In the genomic region with DNA sequence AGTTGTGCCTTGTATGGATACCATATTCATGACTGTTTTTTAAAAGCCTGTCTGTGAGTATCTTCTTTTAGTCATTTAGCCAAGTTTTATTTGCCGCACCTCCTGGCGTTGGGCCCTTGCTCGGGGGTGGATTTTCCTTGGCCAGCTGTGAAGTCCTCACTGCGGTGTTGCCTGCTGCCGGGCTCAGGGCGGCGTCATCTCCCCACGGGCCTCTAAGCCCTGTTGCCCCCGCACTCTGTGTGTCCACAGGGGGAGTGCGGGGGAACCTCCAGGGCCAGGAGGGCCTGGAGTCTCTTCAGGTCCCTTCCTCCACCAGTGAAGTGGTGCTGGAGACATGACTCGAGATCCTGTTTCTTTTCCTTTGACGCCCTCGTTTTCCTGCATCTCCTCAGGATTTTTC, we compare ENCODE assay signal across 10 cellular contexts.
DNase-seq lines count a peak whose midpoint lies in the region; ATAC-seq and TF ChIP-seq lines count a peak whose summit lies in the region.
"Had no signal": no experiment of that assay in that cellular context is flagged by ENCODE, and none has a peak within 500 bp of the region (broad histone marks: within the 10 kb centered on the region; RNA-seq: fewer than 3 reads in every experiment).

No MANE protein-coding gene starts in this region.

- no peak for TF ChIP-seq POLR2A in spleen (IDR thresholded peaks at IDR 0.05)

- H3K4me1 ChIP-seq in HEK293 (ENCODE audit: control insufficient read depth, insufficient read depth, low read length), result no peaks in the 10 kb centered on the region
- H3K4me1 ChIP-seq in spleen, result no peaks in the 10 kb centered on the region

- no peaks in the 10 kb centered on the region for H3K9me3 ChIP-seq in HEK293 (ENCODE audit: control insufficient read depth, insufficient read depth, low read depth, low read length)
- H3K9me3 ChIP-seq in spleen, result no peaks in the 10 kb centered on the region

- CTCF ChIA-PET in HEK293 (lab: Yijun Ruan, JAX), result no interaction called here

- WGBS in spleen, 5 donors, result 81 to 93% (median 85%) methylated on average over 12 to 13 of the region's 13 CpGs

- DNase-seq in brain microvascular endothelial cell (peak; percentile 14), left lobe of liver (ENCODE audit: low spot score) (peak; percentile 57), stromal cell of bone marrow (ENCODE audit: low read depth) (peak; percentile 68), midbrain (lab: John Stamatoyannopoulos, UW) (no peak), spleen (no peak)
- DNase-seq: activated T-cell treated with anti-CD3 and anti-CD28 coated beads, Interleukin-2, amount 50 U/mL, for 48 hours had no signal

- intact Hi-C loops in spleen (cut with DNase I; ENCODE audit: low total_unique reads), result no loop called here

- POLR2A ChIA-PET in HEK293 (lab: Yijun Ruan, JAX), result no interaction called here

- ATAC-seq in left lobe of liver (peak; percentile 26), GM19463 (IDR thresholded peaks at IDR 0.05; ENCODE audit: unreplicated experiment) (no peak), GM19395 (IDR thresholded peaks at IDR 0.05; ENCODE audit: unreplicated experiment) (no peak)

- H3K27me3 ChIP-seq in brain microvascular endothelial cell (replicated peaks) (no peaks in the 10 kb centered on the region), spleen (replicated peaks in 1 of 7) (no peaks in the 10 kb centered on the region)

- in situ Hi-C loops in brain microvascular endothelial cell (cut with HindIII; ENCODE audit: low pct_ligation_motif_present, low sequenced_read_pairs), result no loop called here

- no peak overlapping the region for H3K4me3 ChIP-seq in HEK293 (ENCODE audit: low read depth, low read length)
- H3K4me3 ChIP-seq in brain microvascular endothelial cell (ENCODE audit: low read depth, low read length), result no peak overlapping the region
- H3K4me3 ChIP-seq in spleen, result no peak overlapping the region
- H3K4me3 ChIP-seq: lung had no signal

- no peak for TF ChIP-seq CTCF in HEK293 (tag by site-specific recombination; IDR thresholded peaks at IDR 0.05)
- no peak for TF ChIP-seq CTCF in brain microvascular endothelial cell (IDR thresholded peaks at IDR 0.05; ENCODE audit: low read depth, low read length, missing control alignments)
- TF ChIP-seq CTCF in spleen (IDR thresholded peaks at IDR 0.05 in 8 of 11, conservative IDR thresholded peaks at IDR 0.05 in 3 of 11), result no peak

- H3K27ac ChIP-seq in HEK293 (ENCODE audit: extremely low read depth, low read depth, low read length) (no peak overlapping the region), brain microvascular endothelial cell (no peak overlapping the region), spleen (no peak overlapping the region)

- H3K36me3 ChIP-seq in HEK293 (ENCODE audit: control insufficient read depth in 2 of 2, insufficient read depth in 1 of 2, low read length in 2 of 2) (peaks cover 11 to 82% of the 10 kb centered on the region in 2 experiments), brain microvascular endothelial cell (replicated peaks) (peaks cover 9% of the 10 kb centered on the region), spleen (peaks cover 0 to 100% (median 63%) of the 10 kb centered on the region in 6 donors)

TF ChIP-seq in HEK293, 187 proteins besides CTCF, POLR2A, EP300 and RAD21:
- TF ChIP-seq EGR2 (tag by site-specific recombination; IDR thresholded peaks at IDR 0.05; ENCODE audit: low read depth), result peak; percentile 39; the same call in 1 of the 2 replicates
- TF ChIP-seq ZNF155 (tag by site-specific recombination; IDR thresholded peaks at IDR 0.05), result no peak

Comparison
In these comparisons a context has a peak if more than half of its experiments do, and no peak if none do; other contexts are left out.
1. DNase-seq: peak in brain microvascular endothelial cell (single experiment), left lobe of liver (single experiment) and stromal cell of bone marrow (single experiment); none in midbrain (single experiment) and spleen (single experiment).